Comparison of ENCODE assay signal across 8 cellular contexts in genomic region chr2:241895732-241896641, GRCh38. TPM values are rescaled to one million over a fixed set of nuclear protein-coding genes. Genes with fewer than 3 reads are reported as not detected.
DNase-seq lines count a peak whose midpoint lies in the region; ATAC-seq and TF ChIP-seq lines count a peak whose summit lies in the region.

No MANE protein-coding gene starts in this region.

- peaks cover 13% of the 10 kb centered on the region for H3K4me1 ChIP-seq in mesodermal cell (ENCODE audit: control insufficient read depth, insufficient read depth, low read length, poor library complexity, severe bottlenecking)

- DNase-seq in NCI-H2196 treated with DMSO at 0.1 percent for 48 hours (lab: John Stamatoyannopoulos, UW; ENCODE audit: unreplicated experiment) (peak; percentile 33), cerebellar cortex (ENCODE audit: low spot score) (peak; percentile 73), putamen (ENCODE audit: low spot score) (no peak), germinal center (ENCODE audit: low spot score) (no peak)
- no peak for DNase-seq in NK-92 treated with Interleukin-12 subunit alpha and Interleukin-12 subunit beta, amount 100 ng/mL, for 24 hours (lab: John Stamatoyannopoulos, UW)

- H3K36me3 ChIP-seq in mesodermal cell (ENCODE audit: control insufficient read depth, insufficient read depth, low read length), result no peaks in the 10 kb centered on the region

- no peak for TF ChIP-seq CTCF in C4-2B (conservative IDR thresholded peaks at IDR 0.05)

- WGBS in mesodermal cell (ENCODE audit: insufficient coverage in 2 of 2), 2 experiments, result 84 to 91% methylated on average over 8 to 20 of the region's 25 CpGs

- H3K4me3 ChIP-seq in mesodermal cell (ENCODE audit: extremely low read depth, insufficient read depth, low read length, poor library complexity, severe bottlenecking), result no peak overlapping the region

- H3K9me3 ChIP-seq in mesodermal cell (ENCODE audit: control insufficient read depth, low read length), result no peaks in the 10 kb centered on the region

- no peak for ATAC-seq in GM21360 (IDR thresholded peaks at IDR 0.05; ENCODE audit: unreplicated experiment)

- H3K27ac ChIP-seq in C4-2B (peak overlapping the region; percentile 98), mesodermal cell (ENCODE audit: low read depth, low read length, severe bottlenecking) (peak overlapping the region; percentile 77)

RNA-seq across cellular contexts. Expression of gene RTP5, which starts 26.5 kb away (rescaled TPM):
- not detected for polyA plus RNA-seq in mesodermal cell (2013, experiment 1 of 2)
- polyA plus RNA-seq in mesodermal cell (2013, experiment 2 of 2), result not detected

RNA-seq across cellular contexts. Expression of gene PDCD1, which starts 37.3 kb away (rescaled TPM):
- not detected for polyA plus RNA-seq in mesodermal cell (2013, experiment 1 of 2)
- polyA plus RNA-seq in mesodermal cell (2013, experiment 2 of 2), result not detected

Comparison
In these comparisons a context has a peak if more than half of its experiments do, and no peak if none do; other contexts are left out.
1. DNase-seq: peak in NCI-H2196 treated with DMSO at 0.1 percent for 48 hours (single experiment) and cerebellar cortex (single experiment); none in putamen (single experiment), NK-92 treated with Interleukin-12 subunit alpha and Interleukin-12 subunit beta, amount 100 ng/mL, for 24 hours (single experiment) and germinal center (single experiment).